In genomic region chr4:99857302-99857701, GRCh38 we compare ENCODE assay signal across 20 cellular contexts. TPM values are rescaled to one million over a fixed set of nuclear protein-coding genes. Genes with fewer than 3 reads are reported as not detected.
A peak's percentile ranks its signal among the peaks of the same experiment; 100 is the strongest.
DNase-seq lines count a peak whose midpoint lies in the region; ATAC-seq lines count a peak whose summit lies in the region.
"Had no signal": no experiment of that assay in that cellular context is flagged by ENCODE, and none has a peak within 500 bp of the region (broad histone marks: within the 10 kb centered on the region; RNA-seq: fewer than 3 reads in every experiment).

No MANE protein-coding gene starts in this region.

- no peaks in the 10 kb centered on the region for H3K27me3 Mint-ChIP-seq in activated CD4-positive, alpha-beta T cell treated with anti-CD3 and anti-CD28 coated beads, Interleukin-2, amount 10 ng/mL, durations not matched to agents 7 days and 5 days
- H3K27me3 Mint-ChIP-seq in activated T-helper 17 cell treated with anti-CD3 and anti-CD28 coated beads, Interleukin-2, amount 50 U/mL, for 72 hours, result no peaks in the 10 kb centered on the region
- H3K27me3 Mint-ChIP-seq: activated naive CD8-positive, alpha-beta T cell; T-helper 17 cell had no signal

- peak overlapping the region; percentile 51 for H3K27ac Mint-ChIP-seq in activated CD4-positive, alpha-beta T cell treated with anti-CD3 and anti-CD28 coated beads, Interleukin-2, amount 10 ng/mL, durations not matched to agents 7 days and 5 days
- peak overlapping the region; percentile 59 for H3K27ac Mint-ChIP-seq in activated T-helper 17 cell treated with anti-CD3 and anti-CD28 coated beads, Interleukin-2, amount 50 U/mL, for 72 hours
- peak overlapping the region; percentile 38 for H3K27ac Mint-ChIP-seq in stimulated activated effector memory CD8-positive, alpha-beta T cell treated with anti-CD3 and anti-CD28 coated beads, Interleukin-12 subunit alpha, Interleukin-12 subunit beta, amount 100 ng/mL, for 72 hours

- H3K9me3 Mint-ChIP-seq in activated CD4-positive, alpha-beta T cell treated with anti-CD3 and anti-CD28 coated beads, Interleukin-2, amount 10 ng/mL, durations not matched to agents 7 days and 5 days, result peaks cover 6% of the 10 kb centered on the region
- H3K9me3 Mint-ChIP-seq in activated T-helper 17 cell treated with anti-CD3 and anti-CD28 coated beads, Interleukin-2, amount 50 U/mL, for 72 hours, result no peaks in the 10 kb centered on the region
- H3K9me3 Mint-ChIP-seq in stimulated activated effector memory CD8-positive, alpha-beta T cell treated with anti-CD3 and anti-CD28 coated beads, Interleukin-12 subunit alpha, Interleukin-12 subunit beta, amount 100 ng/mL, for 72 hours, result no peaks in the 10 kb centered on the region

- POLR2A ChIA-PET in activated CD4-positive, alpha-beta T cell treated with anti-CD3 and anti-CD28 coated beads, Interleukin-2, amount 10 ng/mL, durations not matched to agents 7 days and 5 days (lab: Charles Lee), result interaction anchor here (0.9 kb wide), 1 partner anchor 9 kb away, joined by 3 read pairs; no protein-coding TSS in a partner anchor

- no peak for ATAC-seq in activated T-helper 17 cell treated with anti-CD3 and anti-CD28 coated beads, Interleukin-2, amount 50 U/mL, for 72 hours (replicated peaks)
- ATAC-seq in stimulated activated effector memory CD8-positive, alpha-beta T cell treated with anti-CD3 and anti-CD28 coated beads, Interleukin-12 subunit alpha, Interleukin-12 subunit beta, amount 100 ng/mL, for 72 hours, result no peak
- ATAC-seq in HG03097 (IDR thresholded peaks at IDR 0.05; ENCODE audit: low FRiP score, unreplicated experiment) (no peak), HG02763 (IDR thresholded peaks at IDR 0.05; ENCODE audit: unreplicated experiment) (no peak)
- ATAC-seq: A549, HCT116, T-helper 17 cell had no signal

- H3K4me1 Mint-ChIP-seq in activated CD4-positive, alpha-beta T cell treated with anti-CD3 and anti-CD28 coated beads, Interleukin-2, amount 10 ng/mL, durations not matched to agents 7 days and 5 days, result peaks cover 72% of the 10 kb centered on the region
- peaks cover 50% of the 10 kb centered on the region for H3K4me1 Mint-ChIP-seq in activated T-helper 17 cell treated with anti-CD3 and anti-CD28 coated beads, Interleukin-2, amount 50 U/mL, for 72 hours
- peaks cover 46% of the 10 kb centered on the region for H3K4me1 Mint-ChIP-seq in stimulated activated effector memory CD8-positive, alpha-beta T cell treated with anti-CD3 and anti-CD28 coated beads, Interleukin-12 subunit alpha, Interleukin-12 subunit beta, amount 100 ng/mL, for 72 hours

- H3K36me3 Mint-ChIP-seq in activated CD4-positive, alpha-beta T cell treated with anti-CD3 and anti-CD28 coated beads, Interleukin-2, amount 10 ng/mL, durations not matched to agents 7 days and 5 days (ENCODE audit: low read depth), result peaks cover 75% of the 10 kb centered on the region
- H3K36me3 Mint-ChIP-seq in activated T-helper 17 cell treated with anti-CD3 and anti-CD28 coated beads, Interleukin-2, amount 50 U/mL, for 72 hours (ENCODE audit: low read depth), result peaks cover 83% of the 10 kb centered on the region
- peaks cover 39% of the 10 kb centered on the region for H3K36me3 Mint-ChIP-seq in stimulated activated effector memory CD8-positive, alpha-beta T cell treated with anti-CD3 and anti-CD28 coated beads, Interleukin-12 subunit alpha, Interleukin-12 subunit beta, amount 100 ng/mL, for 72 hours

- no peak overlapping the region for H3K4me3 Mint-ChIP-seq in activated CD4-positive, alpha-beta T cell treated with anti-CD3 and anti-CD28 coated beads, Interleukin-2, amount 10 ng/mL, durations not matched to agents 7 days and 5 days
- peak overlapping the region; percentile 53 for H3K4me3 Mint-ChIP-seq in activated T-helper 17 cell treated with anti-CD3 and anti-CD28 coated beads, Interleukin-2, amount 50 U/mL, for 72 hours
- H3K4me3 Mint-ChIP-seq in stimulated activated effector memory CD8-positive, alpha-beta T cell treated with anti-CD3 and anti-CD28 coated beads, Interleukin-12 subunit alpha, Interleukin-12 subunit beta, amount 100 ng/mL, for 72 hours, result no peak overlapping the region

- DNase-seq in activated CD4-positive, alpha-beta T cell treated with anti-CD3 and anti-CD28 coated beads, Interleukin-2, amount 10 ng/mL, durations not matched to agents 7 days and 5 days, result no peak
- no peak for DNase-seq in activated CD4-positive, alpha-beta T cell treated with anti-CD3 and anti-CD28 coated beads for 4 hours
- peak; percentile 86 for DNase-seq in MV-4-11 (lab: John Stamatoyannopoulos, UW)
- DNase-seq in stimulated activated effector memory CD8-positive, alpha-beta T cell treated with anti-CD3 and anti-CD28 coated beads, Interleukin-12 subunit alpha, Interleukin-12 subunit beta, amount 100 ng/mL, for 72 hours (ENCODE audit: low spot score in 2 of 2), result no peak
- DNase-seq in NCI-H82 treated with DMSO at 0.1 percent for 48 hours (lab: John Stamatoyannopoulos, UW; ENCODE audit: unreplicated experiment), result no peak
- DNase-seq: activated CD4-positive, alpha-beta T cell treated with anti-CD3 and anti-CD28 coated beads, Interleukin-2, amount 50 U/mL, for 4 hours; effector CD4-positive, alpha-beta T cell; left cardiac atrium; NCI-H2029 treated with DMSO at 0.1 percent for 48 hours; NCI-H69; substantia nigra; T-helper 17 cell had no signal

- CTCF ChIA-PET in activated CD4-positive, alpha-beta T cell treated with anti-CD3 and anti-CD28 coated beads, Interleukin-2, amount 10 ng/mL, durations not matched to agents 7 days and 5 days (lab: Charles Lee), result interaction anchor here (1.9 kb wide), 1 partner anchor 12 kb away, joined by 6 read pairs; no protein-coding TSS in a partner anchor

RNA-seq across cellular contexts. Expression of gene LAMTOR3, which starts 36.9 kb away (rescaled TPM):
- 10 to 100 TPM; 28.9 to 33.1 TPM for total RNA-seq in activated CD4-positive, alpha-beta T cell treated with anti-CD3 and anti-CD28 coated beads, Interleukin-2, amount 10 ng/mL, durations not matched to agents 7 days and 5 days
- total RNA-seq in activated T-helper 17 cell treated with anti-CD3 and anti-CD28 coated beads, Interleukin-2, amount 50 U/mL, for 72 hours, result 10 to 100 TPM; 31.6 to 31.9 TPM

RNA-seq across cellular contexts. Expression of gene DAPP1, which starts 40.7 kb away (rescaled TPM):
- 10 to 100 TPM; 39.5 TPM for total RNA-seq in activated CD4-positive, alpha-beta T cell treated with anti-CD3 and anti-CD28 coated beads, Interleukin-2, amount 10 ng/mL, durations not matched to agents 7 days and 5 days
- 10 to 100 TPM; 52.9 to 58.4 TPM for total RNA-seq in activated T-helper 17 cell treated with anti-CD3 and anti-CD28 coated beads, Interleukin-2, amount 50 U/mL, for 72 hours
- total RNA-seq: fibroblast of lung, G401 had no signal
